ENCODE assay signal across 20 cellular contexts in the genomic region with DNA sequence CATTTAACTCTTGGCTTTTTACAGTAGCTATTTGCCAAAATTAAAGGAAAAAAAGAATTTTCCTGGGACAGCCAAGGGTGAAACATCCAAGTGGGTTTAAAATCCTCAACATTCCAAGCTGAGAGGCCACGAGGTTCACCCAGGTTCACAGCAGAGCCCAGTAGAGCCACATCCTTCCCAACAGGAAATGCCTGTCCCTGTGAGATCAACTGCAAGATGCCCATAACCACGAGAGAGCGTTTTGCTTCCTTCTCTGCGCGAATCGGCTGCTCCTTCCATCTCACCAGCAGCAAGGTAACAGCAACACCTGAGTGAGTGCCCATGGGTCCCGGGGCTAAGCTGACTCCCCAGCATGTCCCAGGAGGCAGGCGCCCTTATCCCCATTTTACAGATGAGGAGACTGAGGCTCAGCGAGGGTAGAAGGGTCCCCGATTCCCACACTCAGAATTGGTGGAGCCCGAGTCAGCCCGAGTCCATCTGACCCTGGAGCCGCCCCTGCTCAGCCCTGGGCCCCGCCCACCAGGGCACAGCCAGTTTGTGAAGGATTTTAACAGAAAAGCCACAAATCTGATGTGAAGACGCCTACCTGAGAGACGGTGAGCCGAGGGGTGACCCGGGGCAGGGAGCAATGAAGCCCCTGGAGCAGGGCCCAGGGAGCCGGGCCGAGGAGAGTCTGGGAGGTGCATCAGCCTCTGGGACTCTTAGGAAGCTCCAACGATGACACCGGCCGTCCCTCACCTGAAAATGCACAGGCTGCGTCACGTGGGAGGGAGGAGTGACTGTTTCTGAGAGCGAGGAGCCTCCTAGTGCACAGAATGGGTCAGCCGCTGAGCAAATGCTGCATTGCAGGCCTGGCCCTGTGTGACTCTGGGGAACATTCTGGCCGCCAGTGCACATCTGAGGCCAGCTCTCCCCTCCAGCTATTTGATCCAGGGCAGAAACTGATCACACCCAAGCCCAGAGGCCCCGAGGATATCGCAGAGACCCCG.
DNase-seq lines count a peak whose midpoint lies in the region; TF ChIP-seq lines count a peak whose summit lies in the region.
"Had no signal": no experiment of that assay in that cellular context is flagged by ENCODE, and none has a peak within 500 bp of the region (broad histone marks: within the 10 kb centered on the region; RNA-seq: fewer than 3 reads in every experiment).

No MANE protein-coding gene starts in this region.

- H4K20me1 ChIP-seq in mammary epithelial cell (ENCODE audit: insufficient read depth, low read length), result no peaks in the 10 kb centered on the region

- dilution Hi-C loops in mammary epithelial cell (cut with HindIII; ENCODE audit: low sequenced_read_pairs), result no loop called here

- H3K9me3 Mint-ChIP-seq in endodermal cell, result no peaks in the 10 kb centered on the region
- H3K9me3 Mint-ChIP-seq: activated CD4-positive, alpha-beta memory T cell treated with anti-CD3 and anti-CD28 coated beads for 36 hours; activated T-cell treated with anti-CD3 and anti-CD28 coated beads, Interleukin-2, amount 50 U/mL, for 24 hours; naive thymus-derived CD4-positive, alpha-beta T cell had no signal

- no peak overlapping the region for H3K27ac Mint-ChIP-seq in endodermal cell
- H3K27ac Mint-ChIP-seq: activated CD4-positive, alpha-beta memory T cell treated with anti-CD3 and anti-CD28 coated beads for 36 hours; activated T-cell treated with anti-CD3 and anti-CD28 coated beads, Interleukin-2, amount 50 U/mL, for 24 hours; naive thymus-derived CD4-positive, alpha-beta T cell had no signal

- H3K27me3 ChIP-seq in mammary epithelial cell (ENCODE audit: insufficient read depth, low read length) (no peaks in the 10 kb centered on the region), endodermal cell (ENCODE audit: control insufficient read depth, insufficient read depth, low read length, poor library complexity, severe bottlenecking) (no peaks in the 10 kb centered on the region), stomach (peaks cover 0 to 33% (median 0%) of the 10 kb centered on the region in 3 donors)
- H3K27me3 ChIP-seq: adrenal gland, uterus had no signal

- BruUV-seq in mammary epithelial cell (replicated peaks; lab: Mats Ljungman, UMichigan), result no TSS peak

- H3K79me2 ChIP-seq in mammary epithelial cell (ENCODE audit: insufficient read depth, low read length), result no peaks in the 10 kb centered on the region

- CTCF ChIA-PET in mammary epithelial cell (lab: Charles Lee; ENCODE audit: low non-redundant PET), result no interaction called here

- H3K36me3 ChIP-seq in mammary epithelial cell (ENCODE audit: insufficient read depth, low read length), result no peaks in the 10 kb centered on the region
- no peaks in the 10 kb centered on the region for H3K36me3 ChIP-seq in endodermal cell (ENCODE audit: control insufficient read depth, insufficient read depth, low read length)
- H3K36me3 ChIP-seq in stomach, result no peaks in the 10 kb centered on the region
- H3K36me3 ChIP-seq: adrenal gland, esophagus squamous epithelium, uterus had no signal

- H2AFZ ChIP-seq in mammary epithelial cell (ENCODE audit: low read depth, low read length), result no peak overlapping the region

- no peak for TF ChIP-seq POLR2A in stomach (IDR thresholded peaks at IDR 0.05)

- 59% methylated on average over 15 of the region's 31 CpGs for WGBS in mammary epithelial cell (ENCODE audit: low coverage, missing lambda C conversion rate)
- WGBS in endodermal cell (ENCODE audit: insufficient coverage in 1 of 2, insufficient read length in 1 of 2), 2 experiments, result 89 to 95% methylated on average over 22 to 31 of the region's 31 CpGs
- WGBS in stomach, 5 donors, result 67 to 72% (median 68%) methylated on average over 29 to 31 of the region's 31 CpGs

- H3K9me3 ChIP-seq in mammary epithelial cell (replicated peaks; ENCODE audit: insufficient read depth, low read length), result peaks cover 18% of the 10 kb centered on the region
- H3K9me3 ChIP-seq in endodermal cell (ENCODE audit: control insufficient read depth, low read length), result no peaks in the 10 kb centered on the region
- H3K9me3 ChIP-seq in stomach, result no peaks in the 10 kb centered on the region
- H3K9me3 ChIP-seq: adrenal gland, esophagus squamous epithelium, uterus had no signal

- H3K4me3 ChIP-seq in mammary epithelial cell (replicated peaks in 1 of 3; ENCODE audit: insufficient read depth in 1 of 3, low read depth in 2 of 3, low read length in 3 of 3) (no peak overlapping the region), endodermal cell (ENCODE audit: low read length) (no peak overlapping the region), stomach (no peak overlapping the region)
- H3K4me3 ChIP-seq: adrenal gland, dorsolateral prefrontal cortex, esophagus squamous epithelium, uterus had no signal

- in situ Hi-C loops in T47D (cut with HindIII; ENCODE audit: low pct_unique_long_range_greater_than_20kb, low sequenced_read_pairs) (no loop called here), mammary epithelial cell (cut with MboI; ENCODE audit: low sequenced_read_pairs in 2 of 2) (no loop called here)

- intact Hi-C loops in mammary epithelial cell (cut with micrococcal nuclease) (no loop called here), stomach (cut with DNase I; ENCODE audit: low total_unique reads) (no loop called here)

- no peak overlapping the region for H3K27ac ChIP-seq in mammary epithelial cell (ENCODE audit: insufficient read depth, low read depth, low read length)
- H3K27ac ChIP-seq in endodermal cell (ENCODE audit: low read depth, low read length), result no peak overlapping the region
- no peak overlapping the region for H3K27ac ChIP-seq in stomach
- H3K27ac ChIP-seq: adrenal gland, dorsolateral prefrontal cortex, esophagus squamous epithelium, uterus had no signal

- DNase-seq in T47D (ENCODE audit: low read depth in 1 of 2, low spot score in 1 of 2), result peak; percentile 50 to 76
- no peak for DNase-seq in mammary epithelial cell
- DNase-seq in RPMI8226, result peak; percentile 18
- peak; percentile 82 for DNase-seq in endodermal cell
- DNase-seq in stomach, result peak; percentile 18
- DNase-seq in epidermal melanocyte (ENCODE audit: insufficient read length, low spot score), result no peak
- DNase-seq in H4 (ENCODE audit: low spot score), result no peak
- no peak for DNase-seq in NCI-H2196 (lab: John Stamatoyannopoulos, UW; ENCODE audit: unreplicated experiment)
- DNase-seq: activated CD4-positive, alpha-beta memory T cell treated with anti-CD3 and anti-CD28 coated beads for 36 hours; activated T-cell treated with anti-CD3 and anti-CD28 coated beads, Interleukin-2, amount 50 U/mL, for 24 hours; dorsolateral prefrontal cortex; EL; esophagus squamous epithelium; kidney; naive thymus-derived CD4-positive, alpha-beta T cell; NCI-H1436; NCI-H82; stimulated activated CD4-positive, alpha-beta T cell treated with anti-CD3 and anti-CD28 coated beads, Interleukin-4, amount 100 ng/mL, for 1 hour; uterus had no signal

- no peak overlapping the region for H3K4me3 Mint-ChIP-seq in endodermal cell
- H3K4me3 Mint-ChIP-seq: activated CD4-positive, alpha-beta memory T cell treated with anti-CD3 and anti-CD28 coated beads for 36 hours; activated T-cell treated with anti-CD3 and anti-CD28 coated beads, Interleukin-2, amount 50 U/mL, for 24 hours had no signal

- H3K4me1 ChIP-seq in mammary epithelial cell (ENCODE audit: insufficient read depth, low read length), result no peaks in the 10 kb centered on the region
- H3K4me1 ChIP-seq in endodermal cell (ENCODE audit: control insufficient read depth, insufficient read depth, low read length), result no peaks in the 10 kb centered on the region
- H3K4me1 ChIP-seq in stomach, result no peaks in the 10 kb centered on the region
- H3K4me1 ChIP-seq: adrenal gland, esophagus squamous epithelium, uterus had no signal

- H3K9ac ChIP-seq in mammary epithelial cell (ENCODE audit: insufficient read depth, low read length) (no peak overlapping the region), endodermal cell (ENCODE audit: extremely low read depth, low read length, poor library complexity, severe bottlenecking) (no peak overlapping the region)

- no peak overlapping the region for H3K4me2 ChIP-seq in mammary epithelial cell (ENCODE audit: insufficient read depth, low read depth, low read length)

- no peaks in the 10 kb centered on the region for H3K36me3 Mint-ChIP-seq in endodermal cell (ENCODE audit: low read depth)
- H3K36me3 Mint-ChIP-seq: activated CD4-positive, alpha-beta memory T cell treated with anti-CD3 and anti-CD28 coated beads for 36 hours; naive thymus-derived CD4-positive, alpha-beta T cell had no signal

- H3K4me1 Mint-ChIP-seq in endodermal cell, result no peaks in the 10 kb centered on the region

- TF ChIP-seq CTCF in mammary epithelial cell (conservative IDR thresholded peaks at IDR 0.05 in 1 of 2, IDR thresholded peaks at IDR 0.05 in 1 of 2; ENCODE audit: extremely low read depth in 1 of 2, insufficient read depth in 1 of 2, low read depth in 1 of 2, low read length in 2 of 2) (no peak), endodermal cell (conservative IDR thresholded peaks at IDR 0.05) (no peak), stomach (IDR thresholded peaks at IDR 0.05) (no peak)

- no peaks in the 10 kb centered on the region for H3K27me3 Mint-ChIP-seq in endodermal cell (ENCODE audit: insufficient read depth)
- H3K27me3 Mint-ChIP-seq: activated CD4-positive, alpha-beta memory T cell treated with anti-CD3 and anti-CD28 coated beads for 36 hours had no signal

- no peak for TF ChIP-seq EP300 in stomach (IDR thresholded peaks at IDR 0.05)

Comparison
In these comparisons a context has a peak if more than half of its experiments do, and no peak if none do; other contexts are left out.
1. DNase-seq: peak in T47D (2 of 2), RPMI8226 (single experiment), endodermal cell (single experiment) and stomach (single experiment); none in mammary epithelial cell (single experiment), epidermal melanocyte (single experiment), H4 (single experiment) and NCI-H2196 (single experiment).